ENCODE assay signal across 2 cellular contexts in genomic region chr2:207066784-207067460, GRCh38.
TF ChIP-seq lines count a peak whose summit lies in the region.

No MANE protein-coding gene starts in this region.

TF ChIP-seq in SK-N-SH, 30 proteins besides CTCF, POLR2A, EP300 and RAD21 (continued from another document):
- TF ChIP-seq ZBTB33 (IDR thresholded peaks at IDR 0.05; ENCODE audit: borderline replicate concordance, low read depth) (no peak), EZH2phosphoT487 (IDR thresholded peaks at IDR 0.05; ENCODE audit: borderline replicate concordance, low read depth) (no peak), IRF3 (IDR thresholded peaks at IDR 0.05; ENCODE audit: low read depth, low read length) (no peak), ELF1 (IDR thresholded peaks at IDR 0.05) (no peak), MAX (IDR thresholded peaks at IDR 0.05; ENCODE audit: low read depth) (no peak), FOXM1 (IDR thresholded peaks at IDR 0.05; ENCODE audit: low read depth) (no peak)

TF ChIP-seq in SK-N-SH treated with all-trans-retinoic acid at 6 μM for 48 hours, 23 proteins besides CTCF, POLR2A, EP300 and RAD21 (continued from another document):
- TF ChIP-seq ZC3H10 (CRISPR knock-in tag; IDR thresholded peaks at IDR 0.05) = no peak
- no peak for TF ChIP-seq CREB5 (CRISPR knock-in tag; IDR thresholded peaks at IDR 0.05; ENCODE audit: low read depth)
- no peak for TF ChIP-seq ARNTL (CRISPR knock-in tag; IDR thresholded peaks at IDR 0.05; ENCODE audit: borderline replicate concordance, low read depth)
- TF ChIP-seq ZNF70 (CRISPR knock-in tag; IDR thresholded peaks at IDR 0.05) = no peak
- no peak for TF ChIP-seq SNAI2 (CRISPR knock-in tag; IDR thresholded peaks at IDR 0.05)
- TF ChIP-seq ZFP3 (CRISPR knock-in tag; IDR thresholded peaks at IDR 0.05) = no peak
